ENCODE assay signal across 11 cellular contexts in the genomic region with DNA sequence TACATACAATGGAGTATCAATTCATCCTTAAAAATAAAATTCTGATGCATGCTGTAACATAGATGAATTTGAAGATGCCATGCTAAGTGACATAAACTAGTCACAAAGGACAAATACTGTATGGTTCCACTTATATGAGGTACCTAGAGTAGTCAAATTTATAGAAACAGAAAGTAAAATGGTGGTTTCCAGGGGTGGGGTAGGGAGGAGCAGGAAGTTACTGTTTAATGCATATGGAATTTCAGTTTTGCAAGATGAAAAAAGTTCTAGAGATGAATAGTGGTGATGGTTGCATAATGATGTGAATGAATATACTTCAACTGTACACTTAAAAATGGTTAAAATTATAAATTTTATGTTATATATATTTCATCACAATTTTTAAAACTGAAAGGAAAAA. TPM values are rescaled to one million over a fixed set of nuclear protein-coding genes. Genes with fewer than 3 reads are reported as not detected.
DNase-seq lines count a peak whose midpoint lies in the region; ATAC-seq and TF ChIP-seq lines count a peak whose summit lies in the region.
"Had no signal": no experiment of that assay in that cellular context is flagged by ENCODE, and none has a peak within 500 bp of the region (broad histone marks: within the 10 kb centered on the region; RNA-seq: fewer than 3 reads in every experiment).

No MANE protein-coding gene starts in this region.

- no peak overlapping the region for H3K4me3 ChIP-seq in endodermal cell (ENCODE audit: low read length)
- no peak overlapping the region for H3K4me3 ChIP-seq in gastroesophageal sphincter
- H3K4me3 ChIP-seq: skin epidermis had no signal

- H3K9me3 ChIP-seq in endodermal cell (ENCODE audit: control insufficient read depth, low read length): no peaks in the 10 kb centered on the region
- peaks cover 0 to under 1% (median 0%) of the 10 kb centered on the region in 3 donors for H3K9me3 ChIP-seq in gastroesophageal sphincter

- DNase-seq in HT1080 (ENCODE audit: low read depth) (peak; percentile 23), HPDE6-E6E7 (ENCODE audit: extremely low spot score) (no peak), endodermal cell (no peak), Ammon's horn (ENCODE audit: low spot score) (no peak)
- no peak for DNase-seq in central memory CD8-positive, alpha-beta T cell (ENCODE audit: low spot score in 2 of 2)
- DNase-seq: activated CD4-positive, CD25-positive, alpha-beta regulatory T cell treated with anti-CD3 and anti-CD28 coated beads, Interleukin-2, amount 50 U/mL, for 72 hours had no signal

- no peaks in the 10 kb centered on the region for H3K27me3 Mint-ChIP-seq in central memory CD8-positive, alpha-beta T cell
- H3K27me3 Mint-ChIP-seq in endodermal cell (ENCODE audit: insufficient read depth): no peaks in the 10 kb centered on the region
- H3K27me3 Mint-ChIP-seq: dendritic cell treated with granulocyte-macrophage colony-stimulating factor and Interleukin-4, amounts not matched to agents 40 ng/mL and 50 ng/mL, for 4 days had no signal

- no peak overlapping the region for H3K27ac Mint-ChIP-seq in central memory CD8-positive, alpha-beta T cell (ENCODE audit: low read depth)
- H3K27ac Mint-ChIP-seq in endodermal cell: no peak overlapping the region
- H3K27ac Mint-ChIP-seq: dendritic cell treated with granulocyte-macrophage colony-stimulating factor and Interleukin-4, amounts not matched to agents 40 ng/mL and 50 ng/mL, for 4 days had no signal

- no peak for TF ChIP-seq EP300 in gastroesophageal sphincter (IDR thresholded peaks at IDR 0.05)

- H3K36me3 ChIP-seq in endodermal cell (ENCODE audit: control insufficient read depth, insufficient read depth, low read length): no peaks in the 10 kb centered on the region
- H3K36me3 ChIP-seq in gastroesophageal sphincter: no peaks in the 10 kb centered on the region

- H3K27ac ChIP-seq in endodermal cell (ENCODE audit: low read depth, low read length): no peak overlapping the region
- H3K27ac ChIP-seq in gastroesophageal sphincter: no peak overlapping the region
- H3K27ac ChIP-seq: skin epidermis had no signal

- H3K27me3 ChIP-seq in endodermal cell (ENCODE audit: control insufficient read depth, insufficient read depth, low read length, poor library complexity, severe bottlenecking): no peaks in the 10 kb centered on the region
- H3K27me3 ChIP-seq in gastroesophageal sphincter: no peaks in the 10 kb centered on the region

- TF ChIP-seq POLR2A in gastroesophageal sphincter (IDR thresholded peaks at IDR 0.05): no peak

- H3K4me1 Mint-ChIP-seq in central memory CD8-positive, alpha-beta T cell: peaks cover 13% of the 10 kb centered on the region
- H3K4me1 Mint-ChIP-seq in endodermal cell: no peaks in the 10 kb centered on the region

- peaks cover 10% of the 10 kb centered on the region for H3K9me3 Mint-ChIP-seq in central memory CD8-positive, alpha-beta T cell
- peaks cover under 1% of the 10 kb centered on the region for H3K9me3 Mint-ChIP-seq in endodermal cell

- peak; percentile 80 for ATAC-seq in GM18511 (IDR thresholded peaks at IDR 0.05; ENCODE audit: unreplicated experiment)
- peak; percentile 83 for ATAC-seq in GM21619 (IDR thresholded peaks at IDR 0.05; ENCODE audit: unreplicated experiment)
- peak; percentile 49 for ATAC-seq in central memory CD8-positive, alpha-beta T cell (replicated peaks; ENCODE audit: extremely low read depth, poor library complexity, severe bottlenecking)
- no peak for ATAC-seq in gastroesophageal sphincter

- H3K9ac ChIP-seq in endodermal cell (ENCODE audit: extremely low read depth, low read length, poor library complexity, severe bottlenecking): no peak overlapping the region

- H3K4me3 Mint-ChIP-seq in central memory CD8-positive, alpha-beta T cell: peak overlapping the region; percentile 23
- no peak overlapping the region for H3K4me3 Mint-ChIP-seq in endodermal cell
- H3K4me3 Mint-ChIP-seq: dendritic cell treated with granulocyte-macrophage colony-stimulating factor and Interleukin-4, amounts not matched to agents 40 ng/mL and 50 ng/mL, for 4 days had no signal

- TF ChIP-seq CTCF in endodermal cell (conservative IDR thresholded peaks at IDR 0.05) (no peak), gastroesophageal sphincter (IDR thresholded peaks at IDR 0.05) (no peak)

- no peaks in the 10 kb centered on the region for H3K4me1 ChIP-seq in endodermal cell (ENCODE audit: control insufficient read depth, insufficient read depth, low read length)
- peaks cover 0 to 7% (median 0%) of the 10 kb centered on the region in 3 donors for H3K4me1 ChIP-seq in gastroesophageal sphincter

- H3K36me3 Mint-ChIP-seq in central memory CD8-positive, alpha-beta T cell (ENCODE audit: insufficient read depth): no peaks in the 10 kb centered on the region
- H3K36me3 Mint-ChIP-seq in endodermal cell (ENCODE audit: low read depth): no peaks in the 10 kb centered on the region

RNA-seq across cellular contexts. Expression of a gene that starts 57.3 kb away (rescaled TPM):
- 17.9 and 25.7 TPM in 2 replicates for total RNA-seq in HT1080 (2014; rRNA removed; shearing (Covaris generic))
- polyA plus RNA-seq in HT1080 (2015; cell fraction: cytosol; rRNA removed): 12.2 and 15.5 TPM in 2 replicates
- 32.2 and 36.7 TPM in 2 replicates for polyA plus RNA-seq in HT1080 (2015; cell fraction: nucleus; rRNA removed)
- total RNA-seq in endodermal cell (10 to 100 TPM; 19.9 to 25.6 TPM), gastroesophageal sphincter (10 to 100 TPM; 40.7 to 75.0 (median 62.8) TPM)
- polyA plus RNA-seq in endodermal cell (2013, experiment 1 of 2): 12.9 TPM
- 12.7 TPM for polyA plus RNA-seq in endodermal cell (2013, experiment 2 of 2)
